ENCODE assay signal across 14 cellular contexts in the genomic region with DNA sequence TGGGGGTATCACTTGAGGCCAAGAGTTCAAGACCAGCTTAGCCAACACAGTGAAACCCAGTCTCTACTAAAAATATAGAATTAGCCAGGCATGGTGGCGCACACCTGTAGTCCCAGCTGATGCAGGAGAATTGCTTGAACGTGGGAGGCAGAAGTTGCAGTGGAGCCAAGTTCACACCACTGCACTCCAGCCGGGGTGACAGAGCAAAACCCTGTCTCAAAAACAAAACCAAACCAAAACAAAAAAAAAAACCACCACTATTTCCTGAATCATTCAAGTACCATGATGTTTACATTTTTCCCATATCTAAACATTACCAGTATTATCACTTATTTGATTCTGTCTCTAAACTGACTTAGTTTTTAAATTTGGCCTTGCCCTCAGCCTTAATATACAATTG. TPM values are rescaled to one million over a fixed set of nuclear protein-coding genes. Genes with fewer than 3 reads are reported as not detected.
DNase-seq lines count a peak whose midpoint lies in the region; ATAC-seq lines count a peak whose summit lies in the region.
"Had no signal": no experiment of that assay in that cellular context is flagged by ENCODE, and none has a peak within 500 bp of the region (broad histone marks: within the 10 kb centered on the region; RNA-seq: fewer than 3 reads in every experiment).

No MANE protein-coding gene starts in this region.

- no peaks in the 10 kb centered on the region for H3K9me3 ChIP-seq in GM23248 (ENCODE audit: low read depth)
- H3K9me3 ChIP-seq in adipocyte (ENCODE audit: control insufficient read depth, low read length): no peaks in the 10 kb centered on the region
- H3K9me3 ChIP-seq: colonic mucosa had no signal

- in situ Hi-C loops in GM23248 (cut with MboI): no loop called here

- H2AFZ ChIP-seq in GM23248: no peak overlapping the region

- H3K27ac ChIP-seq in GM23248: no peak overlapping the region
- H3K27ac ChIP-seq: colonic mucosa, SK-N-MC had no signal

- H4K20me1 ChIP-seq in GM23248 (ENCODE audit: insufficient read depth): peaks cover 4% of the 10 kb centered on the region; the same call in 1 of the 2 replicates

- H3K4me1 ChIP-seq in GM23248 (ENCODE audit: insufficient read depth): 0 out of 2 replicates have a peak, but pooled peaks cover 5% of the 10 kb centered on the region
- H3K4me1 ChIP-seq in adipocyte (ENCODE audit: control insufficient read depth, insufficient read depth, low read length): no peaks in the 10 kb centered on the region
- H3K4me1 ChIP-seq: colonic mucosa had no signal

- H3K27me3 Mint-ChIP-seq in activated T-cell treated with anti-CD3 and anti-CD28 coated beads, Interleukin-2, amount 50 U/mL, for 72 hours (ENCODE audit: low read depth): no peaks in the 10 kb centered on the region
- peaks cover 0 to 2% (median 0%) of the 10 kb centered on the region in 3 donors for H3K27me3 Mint-ChIP-seq in immature natural killer cell (ENCODE audit: low read depth in 3 of 3)

- 0 out of 2 replicates have a peak, but pooled peaks cover 3% of the 10 kb centered on the region for H3F3A ChIP-seq in GM23248 (ENCODE audit: insufficient read depth)

- no peaks in the 10 kb centered on the region for H3K9me2 ChIP-seq in GM23248 (ENCODE audit: insufficient read depth)

- peaks cover 14% of the 10 kb centered on the region for H3K36me3 ChIP-seq in GM23248 (ENCODE audit: low read depth)
- peaks cover 17% of the 10 kb centered on the region for H3K36me3 ChIP-seq in adipocyte (ENCODE audit: control insufficient read depth, insufficient read depth, low read length, severe bottlenecking)
- H3K36me3 ChIP-seq: colonic mucosa had no signal

- no peak overlapping the region for H3K4me3 Mint-ChIP-seq in activated T-cell treated with anti-CD3 and anti-CD28 coated beads, Interleukin-2, amount 50 U/mL, for 72 hours
- peak overlapping the region; percentile 24 to 59 (median 54) for H3K4me3 Mint-ChIP-seq in immature natural killer cell

- H3K79me2 ChIP-seq in GM23248 (ENCODE audit: insufficient read depth): peaks cover 19% of the 10 kb centered on the region; the same call in 1 of the 2 replicates

- ATAC-seq in activated T-cell treated with anti-CD3 and anti-CD28 coated beads, Interleukin-2, amount 50 U/mL, for 72 hours (replicated peaks in 1 of 2): peak; percentile 14 to 16
- ATAC-seq in GM18870 (IDR thresholded peaks at IDR 0.05; ENCODE audit: unreplicated experiment): no peak
- no peak for ATAC-seq in HG03571 (IDR thresholded peaks at IDR 0.05; ENCODE audit: unreplicated experiment)

- peaks cover 4 to 22% of the 10 kb centered on the region in 2 donors for H3K36me3 Mint-ChIP-seq in activated T-cell treated with anti-CD3 and anti-CD28 coated beads, Interleukin-2, amount 50 U/mL, for 72 hours (ENCODE audit: insufficient read depth in 2 of 2)
- H3K36me3 Mint-ChIP-seq in immature natural killer cell: peaks cover 13 to 34% (median 19%) of the 10 kb centered on the region in 3 donors

- WGBS in GM23248 (ENCODE audit: low coverage in 1 of 2, low lambda C conversion rate in 2 of 2, missing lambda C conversion rate in 2 of 2), 2 experiments: 90 to 97% methylated on average over 3 of the region's 3 CpGs

- H3K4me3 ChIP-seq in GM23248: no peak overlapping the region
- no peak overlapping the region for H3K4me3 ChIP-seq in adipocyte (ENCODE audit: low read length)
- H3K4me3 ChIP-seq: colonic mucosa, SK-N-MC had no signal

- no peak overlapping the region for H3K27ac Mint-ChIP-seq in activated T-cell treated with anti-CD3 and anti-CD28 coated beads, Interleukin-2, amount 50 U/mL, for 72 hours
- H3K27ac Mint-ChIP-seq in immature natural killer cell: peak overlapping the region; percentile 68 to 84 (median 74)

- H3K27me3 ChIP-seq in GM23248 (replicated peaks; ENCODE audit: insufficient read depth) (no peaks in the 10 kb centered on the region), adipocyte (replicated peaks; ENCODE audit: control insufficient read depth, insufficient read depth, low read length) (no peaks in the 10 kb centered on the region)
- H3K27me3 ChIP-seq: colonic mucosa had no signal

- no peak overlapping the region for H3K4me2 ChIP-seq in GM23248 (ENCODE audit: unreplicated experiment)

- H3K9ac ChIP-seq in GM23248 (no peak overlapping the region), adipocyte (ENCODE audit: low read length) (no peak overlapping the region)

- H3K4me1 Mint-ChIP-seq in activated T-cell treated with anti-CD3 and anti-CD28 coated beads, Interleukin-2, amount 50 U/mL, for 72 hours (ENCODE audit: low read depth): peaks cover 40% of the 10 kb centered on the region
- peaks cover 16 to 32% of the 10 kb centered on the region in 2 donors for H3K4me1 Mint-ChIP-seq in immature natural killer cell

- H3K9me3 Mint-ChIP-seq in activated T-cell treated with anti-CD3 and anti-CD28 coated beads, Interleukin-2, amount 50 U/mL, for 72 hours: no peaks in the 10 kb centered on the region
- H3K9me3 Mint-ChIP-seq in immature natural killer cell: no peaks in the 10 kb centered on the region

- peak; percentile 19 to 36 for DNase-seq in activated T-cell treated with anti-CD3 and anti-CD28 coated beads, Interleukin-2, amount 50 U/mL, for 72 hours
- DNase-seq in activated T-cell treated with anti-CD3 and anti-CD28 coated beads for 4 hours: no peak
- peak; percentile 5 for DNase-seq in GM23248
- DNase-seq in adipocyte (ENCODE audit: low read depth): peak; percentile 36
- DNase-seq in immature natural killer cell: peak; percentile 7 to 39 (median 30)
- DNase-seq in NOMO-1 treated with dmso at 0.1 percent for 144 hours (lab: John Stamatoyannopoulos, UW; ENCODE audit: unreplicated experiment): no peak
- DNase-seq: colonic mucosa, GOT3, NCI-H2081, NCI-H524 treated with DMSO at 0.1 percent for 48 hours, OCI-M1 had no signal

RNA-seq across cellular contexts. Expression of a gene that starts 29.5 kb away (rescaled TPM):
- total RNA-seq in activated T-cell treated with anti-CD3 and anti-CD28 coated beads, Interleukin-2, amount 50 U/mL, for 72 hours: 100 to 1,000 TPM; 108 to 120 TPM
- total RNA-seq in GM23248 (2014; rRNA removed; shearing (Covaris generic)): 14.9 and 29.1 TPM in 2 replicates
- polyA plus RNA-seq in GM23248 (2016; fragmentation: Nextera tagmentation; extraction: Ambion mirVana): 13.9 and 18.9 TPM in 2 replicates
- polyA plus RNA-seq in immature natural killer cell: 10 to 100 TPM; 14.5 to 36.0 (median 23.0) TPM

Comparison
In these comparisons a context has a peak if more than half of its experiments do, and no peak if none do; other contexts are left out.
1. DNase-seq: peak in activated T-cell treated with anti-CD3 and anti-CD28 coated beads, Interleukin-2, amount 50 U/mL, for 72 hours (2 of 2), GM23248 (single experiment), adipocyte (single experiment) and immature natural killer cell (3 of 3); none in activated T-cell treated with anti-CD3 and anti-CD28 coated beads for 4 hours (single experiment) and NOMO-1 treated with dmso at 0.1 percent for 144 hours (single experiment).
2. ATAC-seq: peak in activated T-cell treated with anti-CD3 and anti-CD28 coated beads, Interleukin-2, amount 50 U/mL, for 72 hours (2 of 2); none in GM18870 (single experiment) and HG03571 (single experiment).
3. H3K4me3 Mint-ChIP-seq: peak in immature natural killer cell (5 of 5); none in activated T-cell treated with anti-CD3 and anti-CD28 coated beads, Interleukin-2, amount 50 U/mL, for 72 hours (0 of 2).